In genomic region chr6:100078509-100078908, GRCh38 we compare ENCODE assay signal across 1 cellular context.
TF ChIP-seq lines count a peak whose summit lies in the region.

No MANE protein-coding gene starts in this region.

TF ChIP-seq in HEK293, 187 proteins besides CTCF, POLR2A, EP300 and RAD21 (continued from another document):
- peak; percentile 57; the same call in 1 of the 2 replicates for TF ChIP-seq ZNF610 (tag by site-specific recombination; IDR thresholded peaks at IDR 0.05; ENCODE audit: borderline replicate concordance)
- TF ChIP-seq ZNF692 (tag by site-specific recombination; IDR thresholded peaks at IDR 0.05) = no peak
